4 cellular contexts compared by ENCODE assay signal in genomic region chr7:128694742-128695141, GRCh38.
TF ChIP-seq lines count a peak whose summit lies in the region.

No MANE protein-coding gene starts in this region.

TF ChIP-seq in HepG2, 621 proteins besides CTCF, POLR2A, EP300 and RAD21:
- TF ChIP-seq KLF12 (CRISPR knock-in tag; IDR thresholded peaks at IDR 0.05; ENCODE audit: borderline replicate concordance), result no peak
- TF ChIP-seq ZNF709 (CRISPR knock-in tag; IDR thresholded peaks at IDR 0.05), result no peak
- TF ChIP-seq MAFF (IDR thresholded peaks at IDR 0.05; ENCODE audit: low read depth, low read length), result peak; percentile 89
- peak; percentile 83 to 94 for TF ChIP-seq MAFK (conservative IDR thresholded peaks at IDR 0.05 in 1 of 2, IDR thresholded peaks at IDR 0.05 in 1 of 2; ENCODE audit: low read length in 2 of 2)

TF ChIP-seq in A549, 52 proteins besides CTCF, POLR2A, EP300 and RAD21:
- TF ChIP-seq ESRRA (IDR thresholded peaks at IDR 0.05; ENCODE audit: borderline replicate concordance, low read length) (no peak), MAFK (IDR thresholded peaks at IDR 0.05; ENCODE audit: partially characterized antibody) (peak; percentile 91)

TF ChIP-seq in IMR-90, 13 proteins besides CTCF, POLR2A, EP300 and RAD21:
- TF ChIP-seq FOS (IDR thresholded peaks at IDR 0.05; ENCODE audit: low read depth, low read length), result no peak
- peak; percentile 92 for TF ChIP-seq MAFK (IDR thresholded peaks at IDR 0.05; ENCODE audit: low read depth, low read length)

TF ChIP-seq in K562, 482 proteins besides CTCF, POLR2A, EP300 and RAD21:
- TF ChIP-seq NFXL1 (CRISPR knock-in tag; IDR thresholded peaks at IDR 0.05) (no peak), MAFF (IDR thresholded peaks at IDR 0.05; ENCODE audit: low read length) (peak; percentile 96), CBX1 (IDR thresholded peaks at IDR 0.05; ENCODE audit: low read depth) (no peak), ZEB2 (IDR thresholded peaks at IDR 0.05) (no peak), CHD4 (IDR thresholded peaks at IDR 0.05; ENCODE audit: insufficient read depth, insufficient replicate concordance, low read depth, low read length, poor library complexity, severe bottlenecking) (no peak), ZKSCAN3 (CRISPR knock-in tag; IDR thresholded peaks at IDR 0.05) (no peak), ZNF274 (IDR thresholded peaks at IDR 0.05; ENCODE audit: borderline replicate concordance, low read depth, low read length) (no peak), XRCC4 (IDR thresholded peaks at IDR 0.05; ENCODE audit: extremely low read depth, insufficient read depth, insufficient read length) (no peak), SMARCA4 (IDR thresholded peaks at IDR 0.05) (no peak), MAFK (IDR thresholded peaks at IDR 0.05; ENCODE audit: low read length) (peak; percentile 96), C11orf30 (IDR thresholded peaks at IDR 0.05; ENCODE audit: low read depth) (peak; percentile 93), RCOR1 (IDR thresholded peaks at IDR 0.05; ENCODE audit: borderline replicate concordance in 1 of 2, low read depth in 2 of 2, low read length in 2 of 2) (no peak), ZNF316 (IDR thresholded peaks at IDR 0.05) (peak; percentile 96), KLF6 (CRISPR knock-in tag; IDR thresholded peaks at IDR 0.05; ENCODE audit: borderline replicate concordance) (no peak), FUS (optimal IDR thresholded peaks at IDR 0.05; ENCODE audit: low read depth, low read length) (no peak), FOXA3 (CRISPR knock-in tag; conservative IDR thresholded peaks at IDR 0.05 in 1 of 2, IDR thresholded peaks at IDR 0.05 in 1 of 2) (peak in 1 of 2 experiments; percentile 52; a peak in 2 of 4 replicates), ZNF507 (tag; conservative IDR thresholded peaks at IDR 0.05) (no peak), ZNF347 (CRISPR knock-in tag; IDR thresholded peaks at IDR 0.05; ENCODE audit: low read depth) (no peak), NFATC3 (IDR thresholded peaks at IDR 0.05) (no peak), MAFG (tag; conservative IDR thresholded peaks at IDR 0.05) (peak; percentile 83), GTF3C2 (IDR thresholded peaks at IDR 0.05; ENCODE audit: borderline replicate concordance, extremely low read depth, insufficient read length) (no peak)
- TF ChIP-seq, protein P1, sequence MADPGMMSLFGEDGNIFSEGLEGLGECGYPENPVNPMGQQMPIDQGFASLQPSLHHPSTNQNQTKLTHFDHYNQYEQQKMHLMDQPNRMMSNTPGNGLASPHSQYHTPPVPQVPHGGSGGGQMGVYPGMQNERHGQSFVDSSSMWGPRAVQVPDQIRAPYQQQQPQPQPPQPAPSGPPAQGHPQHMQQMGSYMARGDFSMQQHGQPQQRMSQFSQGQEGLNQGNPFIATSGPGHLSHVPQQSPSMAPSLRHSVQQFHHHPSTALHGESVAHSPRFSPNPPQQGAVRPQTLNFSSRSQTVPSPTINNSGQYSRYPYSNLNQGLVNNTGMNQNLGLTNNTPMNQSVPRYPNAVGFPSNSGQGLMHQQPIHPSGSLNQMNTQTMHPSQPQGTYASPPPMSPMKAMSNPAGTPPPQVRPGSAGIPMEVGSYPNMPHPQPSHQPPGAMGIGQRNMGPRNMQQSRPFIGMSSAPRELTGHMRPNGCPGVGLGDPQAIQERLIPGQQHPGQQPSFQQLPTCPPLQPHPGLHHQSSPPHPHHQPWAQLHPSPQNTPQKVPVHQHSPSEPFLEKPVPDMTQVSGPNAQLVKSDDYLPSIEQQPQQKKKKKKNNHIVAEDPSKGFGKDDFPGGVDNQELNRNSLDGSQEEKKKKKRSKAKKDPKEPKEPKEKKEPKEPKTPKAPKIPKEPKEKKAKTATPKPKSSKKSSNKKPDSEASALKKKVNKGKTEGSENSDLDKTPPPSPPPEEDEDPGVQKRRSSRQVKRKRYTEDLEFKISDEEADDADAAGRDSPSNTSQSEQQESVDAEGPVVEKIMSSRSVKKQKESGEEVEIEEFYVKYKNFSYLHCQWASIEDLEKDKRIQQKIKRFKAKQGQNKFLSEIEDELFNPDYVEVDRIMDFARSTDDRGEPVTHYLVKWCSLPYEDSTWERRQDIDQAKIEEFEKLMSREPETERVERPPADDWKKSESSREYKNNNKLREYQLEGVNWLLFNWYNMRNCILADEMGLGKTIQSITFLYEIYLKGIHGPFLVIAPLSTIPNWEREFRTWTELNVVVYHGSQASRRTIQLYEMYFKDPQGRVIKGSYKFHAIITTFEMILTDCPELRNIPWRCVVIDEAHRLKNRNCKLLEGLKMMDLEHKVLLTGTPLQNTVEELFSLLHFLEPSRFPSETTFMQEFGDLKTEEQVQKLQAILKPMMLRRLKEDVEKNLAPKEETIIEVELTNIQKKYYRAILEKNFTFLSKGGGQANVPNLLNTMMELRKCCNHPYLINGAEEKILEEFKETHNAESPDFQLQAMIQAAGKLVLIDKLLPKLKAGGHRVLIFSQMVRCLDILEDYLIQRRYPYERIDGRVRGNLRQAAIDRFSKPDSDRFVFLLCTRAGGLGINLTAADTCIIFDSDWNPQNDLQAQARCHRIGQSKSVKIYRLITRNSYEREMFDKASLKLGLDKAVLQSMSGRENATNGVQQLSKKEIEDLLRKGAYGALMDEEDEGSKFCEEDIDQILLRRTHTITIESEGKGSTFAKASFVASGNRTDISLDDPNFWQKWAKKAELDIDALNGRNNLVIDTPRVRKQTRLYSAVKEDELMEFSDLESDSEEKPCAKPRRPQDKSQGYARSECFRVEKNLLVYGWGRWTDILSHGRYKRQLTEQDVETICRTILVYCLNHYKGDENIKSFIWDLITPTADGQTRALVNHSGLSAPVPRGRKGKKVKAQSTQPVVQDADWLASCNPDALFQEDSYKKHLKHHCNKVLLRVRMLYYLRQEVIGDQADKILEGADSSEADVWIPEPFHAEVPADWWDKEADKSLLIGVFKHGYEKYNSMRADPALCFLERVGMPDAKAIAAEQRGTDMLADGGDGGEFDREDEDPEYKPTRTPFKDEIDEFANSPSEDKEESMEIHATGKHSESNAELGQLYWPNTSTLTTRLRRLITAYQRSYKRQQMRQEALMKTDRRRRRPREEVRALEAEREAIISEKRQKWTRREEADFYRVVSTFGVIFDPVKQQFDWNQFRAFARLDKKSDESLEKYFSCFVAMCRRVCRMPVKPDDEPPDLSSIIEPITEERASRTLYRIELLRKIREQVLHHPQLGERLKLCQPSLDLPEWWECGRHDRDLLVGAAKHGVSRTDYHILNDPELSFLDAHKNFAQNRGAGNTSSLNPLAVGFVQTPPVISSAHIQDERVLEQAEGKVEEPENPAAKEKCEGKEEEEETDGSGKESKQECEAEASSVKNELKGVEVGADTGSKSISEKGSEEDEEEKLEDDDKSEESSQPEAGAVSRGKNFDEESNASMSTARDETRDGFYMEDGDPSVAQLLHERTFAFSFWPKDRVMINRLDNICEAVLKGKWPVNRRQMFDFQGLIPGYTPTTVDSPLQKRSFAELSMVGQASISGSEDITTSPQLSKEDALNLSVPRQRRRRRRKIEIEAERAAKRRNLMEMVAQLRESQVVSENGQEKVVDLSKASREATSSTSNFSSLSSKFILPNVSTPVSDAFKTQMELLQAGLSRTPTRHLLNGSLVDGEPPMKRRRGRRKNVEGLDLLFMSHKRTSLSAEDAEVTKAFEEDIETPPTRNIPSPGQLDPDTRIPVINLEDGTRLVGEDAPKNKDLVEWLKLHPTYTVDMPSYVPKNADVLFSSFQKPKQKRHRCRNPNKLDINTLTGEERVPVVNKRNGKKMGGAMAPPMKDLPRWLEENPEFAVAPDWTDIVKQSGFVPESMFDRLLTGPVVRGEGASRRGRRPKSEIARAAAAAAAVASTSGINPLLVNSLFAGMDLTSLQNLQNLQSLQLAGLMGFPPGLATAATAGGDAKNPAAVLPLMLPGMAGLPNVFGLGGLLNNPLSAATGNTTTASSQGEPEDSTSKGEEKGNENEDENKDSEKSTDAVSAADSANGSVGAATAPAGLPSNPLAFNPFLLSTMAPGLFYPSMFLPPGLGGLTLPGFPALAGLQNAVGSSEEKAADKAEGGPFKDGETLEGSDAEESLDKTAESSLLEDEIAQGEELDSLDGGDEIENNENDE (IDR thresholded peaks at IDR 0.05; ENCODE audit: low read depth, low read length), result no peak
